33 cellular contexts compared by ENCODE assay signal in the genomic region with DNA sequence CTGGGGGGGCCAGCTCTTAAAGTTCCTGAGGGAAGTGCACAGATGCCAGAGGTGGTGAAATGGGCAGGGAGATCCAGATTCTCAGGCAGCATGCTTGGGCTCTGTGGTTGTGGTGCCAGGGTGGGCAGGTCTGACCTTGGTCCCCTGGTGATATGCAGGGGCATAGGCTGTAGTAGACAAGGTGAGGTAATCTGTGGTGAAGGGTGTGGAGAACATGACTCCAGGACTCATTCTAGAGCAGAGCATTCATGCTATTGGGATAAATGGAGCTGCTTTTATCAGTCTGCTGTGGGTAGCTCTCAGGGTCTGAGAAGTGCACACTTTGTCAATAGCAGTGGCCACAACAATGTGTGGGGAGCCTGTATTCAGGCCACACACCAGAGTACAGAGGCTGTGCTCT. TPM values are rescaled to one million over a fixed set of nuclear protein-coding genes. Genes with fewer than 3 reads are reported as not detected.
DNase-seq lines count a peak whose midpoint lies in the region; ATAC-seq and TF ChIP-seq lines count a peak whose summit lies in the region.
"Had no signal": no experiment of that assay in that cellular context is flagged by ENCODE, and none has a peak within 500 bp of the region (broad histone marks: within the 10 kb centered on the region; RNA-seq: fewer than 3 reads in every experiment).

No MANE protein-coding gene starts in this region.

- no peak overlapping the region for H3K4me3 ChIP-seq in neuronal stem cell (ENCODE audit: low read length in 2 of 2)
- no peak overlapping the region for H3K4me3 ChIP-seq in upper lobe of left lung
- H3K4me3 ChIP-seq: A549; BLaER1; BLaER1 treated with 17β-estradiol and CSF1 and Interleukin-3, amounts not matched to agents 10 nM and 100 nM had no signal

- H3K4me1 ChIP-seq in neuronal stem cell (ENCODE audit: control insufficient read depth in 2 of 2, insufficient read depth in 1 of 2, low read depth in 1 of 2, low read length in 2 of 2) (no peaks in the 10 kb centered on the region), upper lobe of left lung (no peaks in the 10 kb centered on the region)
- H3K4me1 ChIP-seq: A549; BE2C; BLaER1; BLaER1 treated with 17β-estradiol and CSF1 and Interleukin-3, amounts not matched to agents 10 nM and 100 nM; Caco-2 had no signal

- H3K36me3 ChIP-seq in neuronal stem cell (replicated peaks in 1 of 2; ENCODE audit: control insufficient read depth in 2 of 2, insufficient read depth in 2 of 2, low read length in 2 of 2) (no peaks in the 10 kb centered on the region), upper lobe of left lung (no peaks in the 10 kb centered on the region)
- H3K36me3 ChIP-seq: BE2C; BLaER1; BLaER1 treated with 17β-estradiol and CSF1 and Interleukin-3, amounts not matched to agents 10 nM and 100 nM had no signal

- H3K23ac ChIP-seq in neuronal stem cell (ENCODE audit: low read depth, low read length, poor library complexity): no peak overlapping the region

- no peak overlapping the region for H2BK5ac ChIP-seq in neuronal stem cell (ENCODE audit: low read length)

- no peak for TF ChIP-seq CTCF in upper lobe of left lung (IDR thresholded peaks at IDR 0.05)

- no peak overlapping the region for H3K4ac ChIP-seq in neuronal stem cell (ENCODE audit: low read length)

- H3K14ac ChIP-seq in neuronal stem cell (ENCODE audit: low read length): no peak overlapping the region

- no peak overlapping the region for H2BK15ac ChIP-seq in neuronal stem cell (ENCODE audit: low read length)

- H3K79me1 ChIP-seq in neuronal stem cell (ENCODE audit: low read depth, low read length): no peaks in the 10 kb centered on the region

- TF ChIP-seq POLR2A in upper lobe of left lung (IDR thresholded peaks at IDR 0.05): no peak

- DNase-seq in myocyte (ENCODE audit: low read depth) (peak; percentile 84), neuronal stem cell (ENCODE audit: low spot score) (no peak), upper lobe of left lung (no peak), NCI-H526 treated with DMSO at 0.1 percent for 48 hours (lab: John Stamatoyannopoulos, UW) (no peak)
- DNase-seq: 8988T; ACHN; AML-193; BE2C; C1 segment of cervical spinal cord; Caco-2; Calu3; CD4-positive, alpha-beta memory T cell; CD4-positive, alpha-beta T cell; CD4-positive, CD25-positive, alpha-beta regulatory T cell; CD8-positive, alpha-beta memory T cell; CD8-positive, alpha-beta T cell; COR-L47; DMS 273 treated with DMSO at 0.1 percent for 48 hours; DMS153; DMS53; DMS79; DMS79 treated with DMSO at 0.1 percent for 48 hours; DND-41; EL had no signal

- no peak overlapping the region for H3K4me2 ChIP-seq in neuronal stem cell (ENCODE audit: insufficient read depth, low read length, poor library complexity, severe bottlenecking)
- H3K4me2 ChIP-seq: A549; BLaER1; BLaER1 treated with 17β-estradiol and CSF1 and Interleukin-3, amounts not matched to agents 10 nM and 100 nM had no signal

- no peak overlapping the region for H3K18ac ChIP-seq in neuronal stem cell (ENCODE audit: low read length)

- peak overlapping the region; percentile 52 for H2BK120ac ChIP-seq in neuronal stem cell (ENCODE audit: low read depth, low read length)

- H4K91ac ChIP-seq in neuronal stem cell (ENCODE audit: low read depth, low read length, poor library complexity): no peak overlapping the region

- H3K9ac ChIP-seq in neuronal stem cell (ENCODE audit: low read depth, low read length, poor library complexity): no peak overlapping the region
- H3K9ac ChIP-seq: BLaER1; BLaER1 treated with 17β-estradiol and CSF1 and Interleukin-3, amounts not matched to agents 10 nM and 100 nM had no signal

- H2AK5ac ChIP-seq in neuronal stem cell (ENCODE audit: low read depth, low read length): no peak overlapping the region

- H2BK12ac ChIP-seq in neuronal stem cell (ENCODE audit: low read length): no peak overlapping the region

- TF ChIP-seq EP300 in upper lobe of left lung (IDR thresholded peaks at IDR 0.05): no peak

- no peaks in the 10 kb centered on the region for H3K27me3 ChIP-seq in neuronal stem cell (ENCODE audit: control insufficient read depth in 3 of 3, insufficient read depth in 3 of 3, low read depth in 1 of 3, low read length in 3 of 3)
- no peaks in the 10 kb centered on the region for H3K27me3 ChIP-seq in upper lobe of left lung
- H3K27me3 ChIP-seq: BE2C; BLaER1; BLaER1 treated with 17β-estradiol and CSF1 and Interleukin-3, amounts not matched to agents 10 nM and 100 nM had no signal

- H4K8ac ChIP-seq in neuronal stem cell (ENCODE audit: low read depth, low read length): no peak overlapping the region

- no peak overlapping the region for H3K27ac ChIP-seq in neuronal stem cell (replicated peaks; ENCODE audit: low read length)
- H3K27ac ChIP-seq in upper lobe of left lung: no peak overlapping the region
- H3K27ac ChIP-seq: 22Rv1; A549; BLaER1; BLaER1 treated with 17β-estradiol and CSF1 and Interleukin-3, amounts not matched to agents 10 nM and 100 nM; C4-2B had no signal

- ATAC-seq in upper lobe of left lung (ENCODE audit: low FRiP score in 2 of 2) (peak; percentile 26 to 32), GM18517 (IDR thresholded peaks at IDR 0.05; ENCODE audit: unreplicated experiment) (no peak), GM18867 (IDR thresholded peaks at IDR 0.05; ENCODE audit: unreplicated experiment) (no peak)
- ATAC-seq: A549; CD8-positive, alpha-beta T cell had no signal

- H3K9me3 ChIP-seq in neuronal stem cell (replicated peaks in 1 of 2; ENCODE audit: control insufficient read depth in 2 of 2, insufficient read depth in 1 of 2, low read depth in 1 of 2, low read length in 2 of 2) (peaks cover 0 to 5% of the 10 kb centered on the region in 2 donors), upper lobe of left lung (peaks cover 0 to 11% (median 0%) of the 10 kb centered on the region in 4 donors)
- H3K9me3 ChIP-seq: A549, BE2C, BLaER1 had no signal

- H2AFZ ChIP-seq in neuronal stem cell (ENCODE audit: low read length): no peak overlapping the region

RNA-seq across cellular contexts. Expression of gene ACVR1C, which starts 16.9 kb away (rescaled TPM):
- 4.0 and 7.8 TPM in 2 replicates for total RNA-seq in myocyte
- polyA plus RNA-seq in myocyte (2012): 0.45 TPM
- polyA plus RNA-seq in neuronal stem cell (2013, experiment 1 of 2): 0.13 TPM
- 0.10 TPM for polyA plus RNA-seq in neuronal stem cell (2013, experiment 2 of 2)
- 1 to 10 TPM in 1 of 6 donors, under 1 TPM in 4, not detected in 1; under 0.01 to 2.6 (median 0.54) TPM for total RNA-seq in upper lobe of left lung
- total RNA-seq: A172 had no signal
- polyA plus RNA-seq: CD14-positive monocyte had no signal

Comparison
In these comparisons a context has a peak if more than half of its experiments do, and no peak if none do; other contexts are left out.
1. ATAC-seq: peak in upper lobe of left lung (2 of 2); none in GM18517 (single experiment) and GM18867 (single experiment).